11 cellular contexts compared by ENCODE assay signal in the genomic region with DNA sequence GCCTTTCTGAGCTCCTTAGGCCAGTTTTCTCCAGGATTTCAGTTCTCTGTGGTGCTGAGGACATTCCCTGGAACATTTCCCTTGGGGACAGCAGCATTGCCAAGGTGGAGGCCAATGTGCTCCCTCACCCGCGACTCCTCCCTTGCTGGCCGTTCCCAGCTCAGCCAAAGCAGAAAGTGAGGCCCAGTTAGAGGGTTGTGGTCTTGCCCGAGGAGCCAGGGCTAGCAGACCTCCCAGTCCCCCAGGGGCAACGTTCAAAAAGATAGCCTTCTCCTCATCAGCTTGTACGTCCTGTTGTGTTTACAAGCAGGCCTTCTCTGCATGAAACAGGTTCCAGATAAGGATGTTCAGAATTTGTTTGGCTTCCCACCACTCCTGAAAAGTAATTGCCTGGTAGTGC.
DNase-seq lines count a peak whose midpoint lies in the region; ATAC-seq and TF ChIP-seq lines count a peak whose summit lies in the region.
"Had no signal": no experiment of that assay in that cellular context is flagged by ENCODE, and none has a peak within 500 bp of the region (broad histone marks: within the 10 kb centered on the region; RNA-seq: fewer than 3 reads in every experiment).

No MANE protein-coding gene starts in this region.

- intact Hi-C loops in natural killer cell (cut with micrococcal nuclease), result no loop called here
- intact Hi-C loops in colonic mucosa (cut with DNase I), result no loop called here
- intact Hi-C loops in left lung (cut with DNase I), result no loop called here

- no peaks in the 10 kb centered on the region for H4K20me1 ChIP-seq in neural progenitor cell (ENCODE audit: low read depth)

- ATAC-seq in natural killer cell treated with Interleukin-12 subunit alpha and Interleukin-12 subunit beta and Interleukin-15 and Interleukin-18, amount 100 ng/mL, for 72 hours, result no peak
- no peak for ATAC-seq in natural killer cell
- no peak for ATAC-seq in activated CD4-positive, CD25-positive, alpha-beta regulatory T cell treated with anti-CD3 and anti-CD28 coated beads, Interleukin-2, amount 50 U/mL, for 24 hours
- no peak for ATAC-seq in effector memory CD8-positive, alpha-beta T cell (replicated peaks)
- ATAC-seq in left lung, result no peak

- TF ChIP-seq CTCF in natural killer cell (IDR thresholded peaks at IDR 0.05) (no peak), colonic mucosa (IDR thresholded peaks at IDR 0.05) (no peak), neural progenitor cell (IDR thresholded peaks at IDR 0.05) (no peak), left lung (IDR thresholded peaks at IDR 0.05) (no peak)

- H3K4me3 ChIP-seq in colonic mucosa (no peak overlapping the region), neural progenitor cell (no peak overlapping the region), left lung (no peak overlapping the region)

- no peak for DNase-seq in natural killer cell treated with Interleukin-12 subunit alpha and Interleukin-12 subunit beta and Interleukin-15 and Interleukin-18, amount 100 ng/mL, for 72 hours (ENCODE audit: low spot score)
- DNase-seq in natural killer cell (no peak), colonic mucosa (no peak), neural progenitor cell (ENCODE audit: low spot score) (no peak), NCI-H446 treated with DMSO at 0.1 percent for 48 hours (lab: John Stamatoyannopoulos, UW) (no peak), left lung (no peak)
- no peak for DNase-seq in effector memory CD8-positive, alpha-beta T cell
- DNase-seq: activated naive CD4-positive, alpha-beta T cell; left colon; stimulated activated CD4-positive, alpha-beta T cell treated with anti-CD3 and anti-CD28 coated beads, Interleukin-15, amount 100 ng/mL, for 24 hours had no signal

- H3K36me3 Mint-ChIP-seq in natural killer cell treated with Interleukin-12 subunit alpha and Interleukin-12 subunit beta and Interleukin-15 and Interleukin-18, amount 100 ng/mL, for 72 hours, result no peaks in the 10 kb centered on the region
- H3K36me3 Mint-ChIP-seq in natural killer cell, result no peaks in the 10 kb centered on the region
- H3K36me3 Mint-ChIP-seq in neural progenitor cell, result no peaks in the 10 kb centered on the region
- peaks cover 3% of the 10 kb centered on the region for H3K36me3 Mint-ChIP-seq in effector memory CD8-positive, alpha-beta T cell (ENCODE audit: insufficient read depth)

- H3K4me2 ChIP-seq in neural progenitor cell, result no peak overlapping the region

- H3K36me3 ChIP-seq in colonic mucosa (no peaks in the 10 kb centered on the region), neural progenitor cell (no peaks in the 10 kb centered on the region), left lung (no peaks in the 10 kb centered on the region)

- peaks cover 22 to 24% of the 10 kb centered on the region in 2 donors for H3K4me1 Mint-ChIP-seq in natural killer cell treated with Interleukin-12 subunit alpha and Interleukin-12 subunit beta and Interleukin-15 and Interleukin-18, amount 100 ng/mL, for 72 hours (ENCODE audit: low read depth in 2 of 2)
- H3K4me1 Mint-ChIP-seq in natural killer cell, result peaks cover 0 to 6% of the 10 kb centered on the region in 2 donors
- H3K4me1 Mint-ChIP-seq in neural progenitor cell, result peaks cover 24% of the 10 kb centered on the region
- no peaks in the 10 kb centered on the region for H3K4me1 Mint-ChIP-seq in effector memory CD8-positive, alpha-beta T cell (ENCODE audit: low read depth in 2 of 2)

- no peaks in the 10 kb centered on the region for H3K9me3 Mint-ChIP-seq in natural killer cell treated with Interleukin-12 subunit alpha and Interleukin-12 subunit beta and Interleukin-15 and Interleukin-18, amount 100 ng/mL, for 72 hours
- H3K9me3 Mint-ChIP-seq in natural killer cell (no peaks in the 10 kb centered on the region), neural progenitor cell (no peaks in the 10 kb centered on the region)
- H3K9me3 Mint-ChIP-seq in effector memory CD8-positive, alpha-beta T cell, result no peaks in the 10 kb centered on the region

- H3K9me3 ChIP-seq in colonic mucosa, result no peaks in the 10 kb centered on the region
- no peaks in the 10 kb centered on the region for H3K9me3 ChIP-seq in neural progenitor cell (ENCODE audit: low read depth)
- H3K9me3 ChIP-seq in left lung, result no peaks in the 10 kb centered on the region

- no peaks in the 10 kb centered on the region for H3K79me2 ChIP-seq in neural progenitor cell (ENCODE audit: low read depth)

- no peaks in the 10 kb centered on the region for H3F3A ChIP-seq in neural progenitor cell (ENCODE audit: low read depth)

- H2AFZ ChIP-seq in neural progenitor cell (replicated peaks), result no peak overlapping the region

- H3K27me3 ChIP-seq in colonic mucosa, result no peaks in the 10 kb centered on the region
- no peaks in the 10 kb centered on the region for H3K27me3 ChIP-seq in neural progenitor cell
- H3K27me3 ChIP-seq in left lung, result no peaks in the 10 kb centered on the region

- H3K4me1 ChIP-seq in colonic mucosa (peaks cover 5% of the 10 kb centered on the region), neural progenitor cell (peaks cover 5% of the 10 kb centered on the region), left lung (peaks cover 9 to 46% of the 10 kb centered on the region in 2 donors)

- H3K27me3 Mint-ChIP-seq in natural killer cell treated with Interleukin-12 subunit alpha and Interleukin-12 subunit beta and Interleukin-15 and Interleukin-18, amount 100 ng/mL, for 72 hours, result peaks cover 6 to 8% of the 10 kb centered on the region in 2 donors
- peaks cover 0 to 6% of the 10 kb centered on the region in 2 donors for H3K27me3 Mint-ChIP-seq in natural killer cell (ENCODE audit: low read depth in 2 of 2)
- peaks cover 6% of the 10 kb centered on the region for H3K27me3 Mint-ChIP-seq in neural progenitor cell (ENCODE audit: insufficient read depth, low read depth)
- peaks cover 0 to 14% of the 10 kb centered on the region in 2 donors for H3K27me3 Mint-ChIP-seq in effector memory CD8-positive, alpha-beta T cell

- H3K4me3 Mint-ChIP-seq in natural killer cell treated with Interleukin-12 subunit alpha and Interleukin-12 subunit beta and Interleukin-15 and Interleukin-18, amount 100 ng/mL, for 72 hours, result no peak overlapping the region
- H3K4me3 Mint-ChIP-seq in natural killer cell, result no peak overlapping the region
- no peak overlapping the region for H3K4me3 Mint-ChIP-seq in neural progenitor cell
- no peak overlapping the region for H3K4me3 Mint-ChIP-seq in effector memory CD8-positive, alpha-beta T cell

- H3K9ac ChIP-seq in colonic mucosa (ENCODE audit: low read depth in 2 of 2, low read length in 2 of 2), result no peak overlapping the region
- H3K9ac ChIP-seq in neural progenitor cell, result no peak overlapping the region

- H3K27ac ChIP-seq in colonic mucosa (peak overlapping the region; percentile 84), neural progenitor cell (no peak overlapping the region), left lung (peak overlapping the region in 1 of 2 donors; percentile 74)

- H3K27ac Mint-ChIP-seq in natural killer cell treated with Interleukin-12 subunit alpha and Interleukin-12 subunit beta and Interleukin-15 and Interleukin-18, amount 100 ng/mL, for 72 hours, result peak overlapping the region; percentile 78 to 83
- H3K27ac Mint-ChIP-seq in natural killer cell (no peak overlapping the region), neural progenitor cell (peak overlapping the region; percentile 87)
- H3K27ac Mint-ChIP-seq in effector memory CD8-positive, alpha-beta T cell, result no peak overlapping the region

Comparison
In these comparisons a context has a peak if more than half of its experiments do, and no peak if none do; other contexts are left out.
1. H3K27ac Mint-ChIP-seq: peak in natural killer cell treated with Interleukin-12 subunit alpha and Interleukin-12 subunit beta and Interleukin-15 and Interleukin-18, amount 100 ng/mL, for 72 hours (2 of 2) and neural progenitor cell (single experiment); none in natural killer cell (0 of 2) and effector memory CD8-positive, alpha-beta T cell (0 of 2).